1 cellular context compared by ENCODE assay signal in genomic region chr9:75087279-75087823, GRCh38.
TF ChIP-seq lines count a peak whose summit lies in the region.

No MANE protein-coding gene starts in this region.

TF ChIP-seq in endothelial cell of umbilical vein, 7 proteins besides CTCF, POLR2A, EP300 and RAD21:
- TF ChIP-seq JUN (IDR thresholded peaks at IDR 0.05; ENCODE audit: borderline replicate concordance, insufficient read depth, insufficient read length, low read depth) (no peak), POLR2AphosphoS5 (IDR thresholded peaks at IDR 0.05; ENCODE audit: insufficient read depth, low read depth, low read length) (no peak), FOS (IDR thresholded peaks at IDR 0.05; ENCODE audit: borderline replicate concordance, insufficient read depth, low read length) (no peak), MYC (IDR thresholded peaks at IDR 0.05; ENCODE audit: low read depth, low read length) (no peak), MAX (IDR thresholded peaks at IDR 0.05; ENCODE audit: insufficient read depth, insufficient read length) (no peak), GATA2 (IDR thresholded peaks at IDR 0.05; ENCODE audit: insufficient read depth, insufficient read length, low read depth, low read length) (no peak), EZH2 (IDR thresholded peaks at IDR 0.05; ENCODE audit: borderline replicate concordance, low read depth, low read length, severe bottlenecking) (no peak)
